ENCODE assay signal across 17 cellular contexts in the genomic region with DNA sequence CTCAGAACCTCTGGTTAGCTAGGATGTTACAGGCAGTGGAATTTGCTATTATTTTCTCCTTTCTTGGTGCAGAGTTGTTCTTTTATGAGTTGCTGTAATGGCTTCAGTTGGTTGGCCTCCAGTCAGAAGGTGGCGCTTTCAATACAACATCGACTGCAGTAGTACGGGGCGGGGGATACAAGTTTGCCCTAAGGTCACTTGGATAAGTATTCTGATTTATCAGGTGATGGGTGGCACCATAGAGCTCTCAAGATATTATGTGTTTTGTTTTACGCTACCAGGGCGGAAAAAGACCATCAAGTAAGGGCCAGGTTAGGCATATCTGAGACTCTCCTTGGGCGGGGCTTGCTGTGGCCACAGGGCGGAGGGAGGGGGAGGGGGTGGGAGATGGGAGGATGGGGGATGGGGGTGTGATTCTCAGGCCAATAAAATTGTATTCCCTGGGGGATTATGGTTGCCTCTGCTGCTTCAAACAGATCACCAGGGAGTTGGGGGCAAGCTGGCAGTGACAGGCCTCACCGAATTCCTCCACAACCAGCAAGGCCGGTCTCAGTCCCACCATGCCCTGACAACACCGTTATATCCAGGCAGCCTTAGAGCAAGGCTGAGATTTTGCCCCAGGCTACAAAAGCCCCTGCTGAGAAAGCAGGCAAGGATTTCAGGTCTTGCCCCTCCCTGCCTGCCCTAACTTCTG. TPM values are rescaled to one million over a fixed set of nuclear protein-coding genes. Genes with fewer than 3 reads are reported as not detected.
A peak's percentile ranks its signal among the peaks of the same experiment; 100 is the strongest.
DNase-seq lines count a peak whose midpoint lies in the region; ATAC-seq and TF ChIP-seq lines count a peak whose summit lies in the region.
"Had no signal": no experiment of that assay in that cellular context is flagged by ENCODE, and none has a peak within 500 bp of the region (broad histone marks: within the 10 kb centered on the region; RNA-seq: fewer than 3 reads in every experiment).

No MANE protein-coding gene starts in this region.

- H2AFZ ChIP-seq in HCT116 (ENCODE audit: low read depth, low read length, poor library complexity, severe bottlenecking) (no peak overlapping the region), mesenchymal stem cell (ENCODE audit: low read depth, low read length) (no peak overlapping the region)

- RAD21 ChIA-PET in HCT116 (lab: Charles Lee; ENCODE audit: low non-redundant PET in 1 of 2, low total read pairs in 2 of 2, uncharacterized antibody in 2 of 2, unreplicated experiment in 2 of 2): no interaction called here

- H4K20me1 ChIP-seq in BLaER1 treated with 17β-estradiol and CSF1 and Interleukin-3, amounts not matched to agents 10 nM and 100 nM: peaks cover 0 to 59% (median 33%) of the 10 kb centered on the region in 11 experiments; a peak in 13 of 22 replicates
- H4K20me1 ChIP-seq in HCT116 (ENCODE audit: insufficient read depth): no peaks in the 10 kb centered on the region

- peaks cover 20 to 69% (median 36%) of the 10 kb centered on the region in 11 experiments for H3K36me3 ChIP-seq in BLaER1 treated with 17β-estradiol and CSF1 and Interleukin-3, amounts not matched to agents 10 nM and 100 nM
- H3K36me3 ChIP-seq in HCT116 (ENCODE audit: control insufficient read depth in 1 of 2, insufficient read depth in 2 of 2, low read length in 2 of 2) (no peaks in the 10 kb centered on the region), WERI-Rb-1 (peaks cover 19% of the 10 kb centered on the region), mesenchymal stem cell (ENCODE audit: control insufficient read depth in 1 of 2, insufficient read depth in 2 of 2, low read depth in 1 of 2, low read length in 2 of 2) (peaks cover 7 to 14% of the 10 kb centered on the region in 2 experiments)
- H3K36me3 ChIP-seq: ascending aorta, left lung had no signal

- H3K18ac ChIP-seq in mesenchymal stem cell (ENCODE audit: low read depth in 1 of 2, low read length in 2 of 2): no peak overlapping the region

- peak overlapping the region in 1 of 10 experiments; percentile 24; a peak in 1 of 20 replicates for H3K4me3 ChIP-seq in BLaER1 treated with 17β-estradiol and CSF1 and Interleukin-3, amounts not matched to agents 10 nM and 100 nM
- H3K4me3 ChIP-seq in HCT116 (replicated peaks in 1 of 2; ENCODE audit: low read depth in 1 of 2, low read length in 2 of 2) (no peak overlapping the region), WERI-Rb-1 (ENCODE audit: low read depth, low read length) (no peak overlapping the region), mesenchymal stem cell (ENCODE audit: insufficient read depth in 1 of 2, low read depth in 1 of 2, low read length in 2 of 2) (no peak overlapping the region)
- H3K4me3 ChIP-seq: ascending aorta, left lung had no signal

- intact Hi-C loops in HCT116 (cut with micrococcal nuclease): no loop called here

- TF ChIP-seq CTCF in HCT116 (IDR thresholded peaks at IDR 0.05 in 2 of 3, conservative IDR thresholded peaks at IDR 0.05 in 1 of 3; ENCODE audit: borderline replicate concordance in 1 of 3, insufficient read depth in 1 of 3, low read depth in 2 of 3, low read length in 2 of 3) (peak in 2 of 3 experiments; percentile 12 to 16; a peak in 2 of 6 replicates), WERI-Rb-1 (IDR thresholded peaks at IDR 0.05; ENCODE audit: low read depth, low read length) (0 out of 2 replicates have a peak, but pooled peaks have one; percentile 9)

- H4K8ac ChIP-seq in mesenchymal stem cell (ENCODE audit: low read length): peak overlapping the region; percentile 56

- POLR2A ChIA-PET in HCT116 (lab: Charles Lee): no interaction called here

- 96% methylated on average over 11 of the region's 11 CpGs for WGBS in mesenchymal stem cell

- no TSS peak for BruUV-seq in HCT116 (replicated peaks; lab: Mats Ljungman, UMichigan)

- no peaks in the 10 kb centered on the region for H3K27me3 ChIP-seq in BLaER1 treated with 17β-estradiol and CSF1 and Interleukin-3, amounts not matched to agents 10 nM and 100 nM
- H3K27me3 ChIP-seq in HCT116 (ENCODE audit: insufficient read depth, low read length) (no peaks in the 10 kb centered on the region), WERI-Rb-1 (ENCODE audit: insufficient read depth, low read depth, severe bottlenecking) (no peaks in the 10 kb centered on the region), mesenchymal stem cell (ENCODE audit: control insufficient read depth in 1 of 2, insufficient read depth in 1 of 2, low read length in 2 of 2) (no peaks in the 10 kb centered on the region)
- H3K27me3 ChIP-seq: ascending aorta, left lung had no signal

- no peak overlapping the region for H3K4ac ChIP-seq in mesenchymal stem cell (ENCODE audit: low read depth in 1 of 2, low read length in 2 of 2)

- H3K79me1 ChIP-seq in mesenchymal stem cell (replicated peaks; ENCODE audit: low read length, poor library complexity, severe bottlenecking): peaks cover 23% of the 10 kb centered on the region

- TF ChIP-seq POLR2A in HCT116 (IDR thresholded peaks at IDR 0.05; ENCODE audit: borderline replicate concordance, extremely low read depth, insufficient read depth, insufficient read length): no peak

- no peak for TF ChIP-seq RAD21 in HCT116 (IDR thresholded peaks at IDR 0.05; ENCODE audit: low read depth)

- DNase-seq in HCT116 (ENCODE audit: low read depth, low spot score): no peak
- no peak for DNase-seq in WERI-Rb-1
- no peak for DNase-seq in mesenchymal stem cell
- DNase-seq in GM03348 (ENCODE audit: low spot score): no peak
- DNase-seq in GOT3 (lab: John Stamatoyannopoulos, UW): no peak
- no peak for DNase-seq in kidney glomerular epithelial cell (lab: John Stamatoyannopoulos, UW)
- no peak for DNase-seq in SKM-1 (lab: John Stamatoyannopoulos, UW; ENCODE audit: unreplicated experiment)
- DNase-seq: activated CD4-positive, alpha-beta T cell treated with anti-CD3 and anti-CD28 coated beads, Interleukin-2, amount 50 U/mL, for 48 hours; activated naive CD4-positive, alpha-beta T cell treated with anti-CD3 and anti-CD28 coated beads, Interleukin-2, amount 50 U/mL, for 16 hours; EL; foreskin fibroblast; hypothalamus; left lung; NCI-H1436 treated with DMSO at 0.1 percent for 48 hours; NCI-H2227 treated with DMSO at 0.1 percent for 48 hours had no signal

- no peak; the same call in 1 of the 2 replicates for ATAC-seq in HCT116
- ATAC-seq: left lung had no signal

- H3K9me2 ChIP-seq in HCT116 (ENCODE audit: insufficient read depth): no peaks in the 10 kb centered on the region

- H3K9me3 ChIP-seq in BLaER1 treated with 17β-estradiol and CSF1 and Interleukin-3, amounts not matched to agents 10 nM and 100 nM (replicated peaks in 1 of 11): 0 out of 22 replicates have a peak, but pooled peaks cover 0 to 14% (median 0%) of the 10 kb centered on the region in 11 experiments
- H3K9me3 ChIP-seq in HCT116 (ENCODE audit: control insufficient read depth in 1 of 2, insufficient read depth in 1 of 2, low read depth in 1 of 2, low read length in 2 of 2): no peaks in the 10 kb centered on the region
- H3K9me3 ChIP-seq in WERI-Rb-1 (ENCODE audit: severe bottlenecking): no peaks in the 10 kb centered on the region
- no peaks in the 10 kb centered on the region for H3K9me3 ChIP-seq in mesenchymal stem cell (ENCODE audit: control insufficient read depth, low read length)
- H3K9me3 ChIP-seq: ascending aorta, left lung had no signal

- H2BK120ac ChIP-seq in mesenchymal stem cell (ENCODE audit: low read depth, low read length): no peak overlapping the region

- H2BK5ac ChIP-seq in mesenchymal stem cell (ENCODE audit: low read depth, low read length, poor library complexity, severe bottlenecking): no peak overlapping the region

- CTCF ChIA-PET in HCT116 (lab: Charles Lee): no interaction called here

- no peak overlapping the region for H4K91ac ChIP-seq in mesenchymal stem cell (ENCODE audit: low read length)

- peaks cover 6 to 22% (median 17%) of the 10 kb centered on the region in 10 experiments; a peak in 18 of 20 replicates for H3K4me1 ChIP-seq in BLaER1 treated with 17β-estradiol and CSF1 and Interleukin-3, amounts not matched to agents 10 nM and 100 nM
- H3K4me1 ChIP-seq in HCT116 (ENCODE audit: control insufficient read depth in 1 of 2, insufficient read depth in 2 of 2, low read length in 2 of 2) (peaks cover 23 to 25% of the 10 kb centered on the region in 2 experiments), mesenchymal stem cell (ENCODE audit: control insufficient read depth, insufficient read depth, low read depth, low read length) (peaks cover 5% of the 10 kb centered on the region)
- H3K4me1 ChIP-seq: ascending aorta, left lung had no signal

- peak overlapping the region in 10 of 11 experiments; percentile 37 to 78 (median 60); a peak in 19 of 22 replicates for H3K4me2 ChIP-seq in BLaER1 treated with 17β-estradiol and CSF1 and Interleukin-3, amounts not matched to agents 10 nM and 100 nM
- H3K4me2 ChIP-seq in HCT116 (ENCODE audit: low read length): no peak overlapping the region
- no peak overlapping the region for H3K4me2 ChIP-seq in mesenchymal stem cell (ENCODE audit: low read length, poor library complexity, severe bottlenecking)

- 0 out of 2 replicates have a peak, but pooled peaks cover 6% of the 10 kb centered on the region for H3K79me2 ChIP-seq in HCT116 (ENCODE audit: insufficient read depth, low read length)

- H3K9ac ChIP-seq in BLaER1 treated with 17β-estradiol and CSF1 and Interleukin-3, amounts not matched to agents 10 nM and 100 nM: no peak overlapping the region
- H3K9ac ChIP-seq in HCT116 (ENCODE audit: low read length): no peak overlapping the region
- H3K9ac ChIP-seq in mesenchymal stem cell (ENCODE audit: low read length): no peak overlapping the region

- peak overlapping the region in 1 of 2 experiments; percentile 44 for H3K23ac ChIP-seq in mesenchymal stem cell (ENCODE audit: low read length in 2 of 2)

- H3K14ac ChIP-seq in mesenchymal stem cell (ENCODE audit: low read length in 2 of 2): no peak overlapping the region

- 0 out of 22 replicates have a peak overlapping the region, but pooled peaks of 1 of the 11 experiments have one; percentile 23 for H3K27ac ChIP-seq in BLaER1 treated with 17β-estradiol and CSF1 and Interleukin-3, amounts not matched to agents 10 nM and 100 nM
- no peak overlapping the region for H3K27ac ChIP-seq in HCT116 (ENCODE audit: low read depth, low read length)
- no peak overlapping the region for H3K27ac ChIP-seq in WERI-Rb-1
- H3K27ac ChIP-seq in mesenchymal stem cell (ENCODE audit: low read length, poor library complexity, severe bottlenecking): no peak overlapping the region
- H3K27ac ChIP-seq: ascending aorta, left lung had no signal

- H2BK15ac ChIP-seq in mesenchymal stem cell (ENCODE audit: low read depth, poor library complexity, severe bottlenecking): no peak overlapping the region

- no peak overlapping the region for H2BK12ac ChIP-seq in mesenchymal stem cell (ENCODE audit: low read length in 2 of 2)

- H2AK5ac ChIP-seq in mesenchymal stem cell (ENCODE audit: low read length, severe bottlenecking): no peak overlapping the region

TF ChIP-seq in HCT116, 20 proteins besides CTCF, POLR2A, EP300 and RAD21 (continues in another document):
- no peak for TF ChIP-seq SP1 (IDR thresholded peaks at IDR 0.05; ENCODE audit: low read depth)
- no peak for TF ChIP-seq TCF7L2 (IDR thresholded peaks at IDR 0.05; ENCODE audit: borderline replicate concordance, extremely low read depth, insufficient read depth, insufficient read length)
- TF ChIP-seq SRF (IDR thresholded peaks at IDR 0.05; ENCODE audit: low read depth): no peak

RNA-seq across cellular contexts. Expression of gene RNF38, which starts 15.9 kb away (rescaled TPM):
- 18.1 TPM for total RNA-seq in HCT116 (2021; ENCODE audit: unreplicated experiment)
- 9.8 and 15.3 TPM in 2 replicates for polyA plus RNA-seq in HCT116 (2012)
- 15.0 TPM for polyA plus RNA-seq in mesenchymal stem cell (2013, experiment 1 of 2)
- 14.1 TPM for polyA plus RNA-seq in mesenchymal stem cell (2013, experiment 2 of 2)

Comparison
In these comparisons a context has a peak if more than half of its experiments do, and no peak if none do; other contexts are left out.
1. H3K4me2 ChIP-seq: peak in BLaER1 treated with 17β-estradiol and CSF1 and Interleukin-3, amounts not matched to agents 10 nM and 100 nM (10 of 11); none in HCT116 (single experiment) and mesenchymal stem cell (single experiment).